ENCODE assay signal across 28 cellular contexts in genomic region chr5:112793201-112793600, GRCh38. TPM values are rescaled to one million over a fixed set of nuclear protein-coding genes. Genes with fewer than 3 reads are reported as not detected.
DNase-seq lines count a peak whose midpoint lies in the region; FAIRE-seq and TF ChIP-seq lines count a peak whose summit lies in the region.
"Had no signal": no experiment of that assay in that cellular context is flagged by ENCODE, and none has a peak within 500 bp of the region (broad histone marks: within the 10 kb centered on the region; RNA-seq: fewer than 3 reads in every experiment).

No MANE protein-coding gene starts in this region.

- no peak overlapping the region for H3K4me3 Mint-ChIP-seq in CD4-positive, alpha-beta memory T cell
- no peak overlapping the region for H3K4me3 Mint-ChIP-seq in mesothelial cell of epicardium
- H3K4me3 Mint-ChIP-seq: CD4-positive, alpha-beta T cell; stimulated activated naive CD8-positive, alpha-beta T cell treated with anti-CD3 and anti-CD28 coated beads, Interleukin-15, Interleukin-2, amounts not matched to agents 100 ng/mL and 50 ng/mL, for 24 hours had no signal

- no peak overlapping the region for H3K4me2 ChIP-seq in Karpas-422 (ENCODE audit: low read depth, low read length, poor library complexity, severe bottlenecking)
- H3K4me2 ChIP-seq: smooth muscle cell had no signal

- FAIRE-seq in urothelium cell line (lab: Jason Lieb, UNC): no peak
- FAIRE-seq: endothelial cell of umbilical vein, K562 had no signal

- H3K79me2 ChIP-seq in Karpas-422 (ENCODE audit: low read length): peaks cover 30% of the 10 kb centered on the region
- H3K79me2 ChIP-seq: parathyroid adenoma had no signal

- no peak overlapping the region for H3K9ac ChIP-seq in Karpas-422 (ENCODE audit: low read length)
- H3K9ac ChIP-seq: parathyroid adenoma had no signal

- TF ChIP-seq EP300 in ovary (IDR thresholded peaks at IDR 0.05): no peak

- peaks cover 44 to 50% of the 10 kb centered on the region in 2 donors for H3K36me3 Mint-ChIP-seq in CD4-positive, alpha-beta memory T cell
- peaks cover 39% of the 10 kb centered on the region for H3K36me3 Mint-ChIP-seq in mesothelial cell of epicardium

- H3K27me3 ChIP-seq in CD4-positive, alpha-beta memory T cell (ENCODE audit: insufficient read depth, low read length): no peaks in the 10 kb centered on the region
- H3K27me3 ChIP-seq in Karpas-422 (ENCODE audit: low read length) (no peaks in the 10 kb centered on the region), ovary (no peaks in the 10 kb centered on the region)
- H3K27me3 ChIP-seq: heart right ventricle, right atrium auricular region, SJSA1, thyroid gland had no signal

- CTCF ChIA-PET in CD4-positive, alpha-beta memory T cell (lab: Charles Lee; ENCODE audit: partially characterized antibody): interaction anchor here (1.3 to 1.4 kb wide), 2 partner anchors 10 to 241 kb away, joined by 4 to 5 read pairs; no protein-coding TSS in a partner anchor
- CTCF ChIA-PET in HEK293T (lab: Yijun Ruan, JAX): no interaction called here

- POLR2A ChIA-PET in CD4-positive, alpha-beta memory T cell (lab: Charles Lee; ENCODE audit: partially characterized antibody): no interaction called here
- POLR2A ChIA-PET in HEK293T (lab: Yijun Ruan, JAX): no interaction called here

- no peaks in the 10 kb centered on the region for H3K9me2 ChIP-seq in Karpas-422 (replicated peaks; ENCODE audit: insufficient read depth, low read length)

- no peak overlapping the region for H3K27ac ChIP-seq in CD4-positive, alpha-beta memory T cell (ENCODE audit: low read depth, low read length)
- peak overlapping the region; percentile 95 for H3K27ac ChIP-seq in Karpas-422 (ENCODE audit: low read length)
- H3K27ac ChIP-seq in ovary: no peak overlapping the region
- H3K27ac ChIP-seq: lower lobe of right lung, parathyroid adenoma, SJSA1, thyroid gland had no signal

- H3K4me1 ChIP-seq in CD4-positive, alpha-beta memory T cell (ENCODE audit: insufficient read depth, low read length): no peaks in the 10 kb centered on the region
- H3K4me1 ChIP-seq in Karpas-422 (ENCODE audit: low read length) (peaks cover 55% of the 10 kb centered on the region), ovary (ENCODE audit: insufficient read depth) (no peaks in the 10 kb centered on the region)
- H3K4me1 ChIP-seq: lower lobe of right lung, parathyroid adenoma, right atrium auricular region, SJSA1, thyroid gland had no signal

- no peaks in the 10 kb centered on the region for H4K20me1 ChIP-seq in Karpas-422 (ENCODE audit: insufficient read depth, low read depth, low read length)

- no peaks in the 10 kb centered on the region for H3K9me3 Mint-ChIP-seq in CD4-positive, alpha-beta memory T cell
- H3K9me3 Mint-ChIP-seq in mesothelial cell of epicardium: peaks cover 3% of the 10 kb centered on the region
- H3K9me3 Mint-ChIP-seq: activated naive CD4-positive, alpha-beta T cell treated with anti-CD3 and anti-CD28 coated beads, Interleukin-2, amount 50 U/mL, for 72 hours; CD4-positive, alpha-beta T cell; stimulated activated naive CD8-positive, alpha-beta T cell treated with anti-CD3 and anti-CD28 coated beads, Interleukin-15, Interleukin-2, amounts not matched to agents 100 ng/mL and 50 ng/mL, for 24 hours had no signal

- H3K36me3 ChIP-seq in CD4-positive, alpha-beta memory T cell (ENCODE audit: insufficient read depth, low read length): peaks cover 15% of the 10 kb centered on the region
- peaks cover 63% of the 10 kb centered on the region for H3K36me3 ChIP-seq in Karpas-422 (ENCODE audit: insufficient read depth, low read length)
- H3K36me3 ChIP-seq in ovary: no peaks in the 10 kb centered on the region

- no peak overlapping the region for H3K4me3 ChIP-seq in CD4-positive, alpha-beta memory T cell (ENCODE audit: low read length in 2 of 2)
- H3K4me3 ChIP-seq in Karpas-422 (ENCODE audit: low read length) (no peak overlapping the region), choroid plexus epithelial cell (ENCODE audit: low read depth, low read length) (no peak overlapping the region), ovary (no peak overlapping the region)
- H3K4me3 ChIP-seq: heart right ventricle, K562, lower lobe of right lung, right atrium auricular region, SJSA1, smooth muscle cell, thyroid gland had no signal

- no peak for DNase-seq in CD4-positive, alpha-beta memory T cell
- DNase-seq in Karpas-422 (no peak), choroid plexus epithelial cell (ENCODE audit: low read depth) (peak; percentile 55), mesothelial cell of epicardium (ENCODE audit: low spot score in 2 of 2, unreplicated experiment in 2 of 2) (no peak), ovary (no peak), HuH-7.5 (ENCODE audit: low spot score) (no peak), urothelium cell line (ENCODE audit: low spot score) (no peak), HEK293T (ENCODE audit: extremely low spot score) (no peak)
- DNase-seq: activated CD4-positive, alpha-beta T cell treated with anti-CD3 and anti-CD28 coated beads for 4 hours; aorta; CD4-positive, alpha-beta T cell; H7; heart right ventricle; lower lobe of right lung; NCI-H1092; NCI-H1694; NCI-H446 treated with DMSO at 0.1 percent for 48 hours; NCI-H82; T-helper 9 cell; thyroid gland had no signal

- TF ChIP-seq CTCF in choroid plexus epithelial cell (conservative IDR thresholded peaks at IDR 0.05; ENCODE audit: low read depth, low read length): no peak
- no peak for TF ChIP-seq CTCF in mesothelial cell of epicardium (IDR thresholded peaks at IDR 0.05; ENCODE audit: unreplicated experiment)
- no peak for TF ChIP-seq CTCF in ovary (IDR thresholded peaks at IDR 0.05)

- H3K27ac Mint-ChIP-seq in CD4-positive, alpha-beta memory T cell: peak overlapping the region in 4 of 7 donors; percentile 9 to 56 (median 23)
- peak overlapping the region; percentile 66 for H3K27ac Mint-ChIP-seq in mesothelial cell of epicardium
- H3K27ac Mint-ChIP-seq: CD4-positive, alpha-beta T cell; stimulated activated naive CD8-positive, alpha-beta T cell treated with anti-CD3 and anti-CD28 coated beads, Interleukin-15, Interleukin-2, amounts not matched to agents 100 ng/mL and 50 ng/mL, for 24 hours had no signal

- peaks cover 0 to 6% (median 2%) of the 10 kb centered on the region in 4 donors for H3K4me1 Mint-ChIP-seq in CD4-positive, alpha-beta memory T cell
- peaks cover 2% of the 10 kb centered on the region for H3K4me1 Mint-ChIP-seq in mesothelial cell of epicardium

- 80 to 89% (median 88%) methylated on average over 2 of the region's 2 CpGs for WGBS in ovary, 3 donors

- H2AFZ ChIP-seq in Karpas-422 (ENCODE audit: low read length): no peak overlapping the region
- H2AFZ ChIP-seq: parathyroid adenoma had no signal

- TF ChIP-seq POLR2A in ovary (IDR thresholded peaks at IDR 0.05): no peak

- intact Hi-C loops in CD4-positive, alpha-beta memory T cell (cut with micrococcal nuclease): no loop called here
- intact Hi-C loops in ovary (cut with DNase I): no loop called here

- H3K27me3 Mint-ChIP-seq in CD4-positive, alpha-beta memory T cell: no peaks in the 10 kb centered on the region
- no peaks in the 10 kb centered on the region for H3K27me3 Mint-ChIP-seq in mesothelial cell of epicardium (ENCODE audit: low read depth)
- H3K27me3 Mint-ChIP-seq: CD4-positive, alpha-beta T cell; stimulated activated naive CD8-positive, alpha-beta T cell treated with anti-CD3 and anti-CD28 coated beads, Interleukin-15, Interleukin-2, amounts not matched to agents 100 ng/mL and 50 ng/mL, for 24 hours had no signal

- no peaks in the 10 kb centered on the region for H3K9me3 ChIP-seq in CD4-positive, alpha-beta memory T cell (ENCODE audit: control insufficient read depth in 1 of 2, low read length in 2 of 2)
- H3K9me3 ChIP-seq in Karpas-422 (ENCODE audit: low read length) (no peaks in the 10 kb centered on the region), ovary (no peaks in the 10 kb centered on the region)
- H3K9me3 ChIP-seq: heart right ventricle, lower lobe of right lung, right atrium auricular region, SJSA1, thyroid gland had no signal

TF ChIP-seq in HEK293T, 16 proteins besides CTCF, POLR2A, EP300 and RAD21:
- TF ChIP-seq CTBP1 (IDR thresholded peaks at IDR 0.05; ENCODE audit: borderline replicate concordance): no peak
- no peak for TF ChIP-seq LEF1 (IDR thresholded peaks at IDR 0.05; ENCODE audit: borderline replicate concordance)

RNA-seq across cellular contexts. Expression of gene APC, which starts 55.5 kb away (rescaled TPM):
- total RNA-seq in CD4-positive, alpha-beta memory T cell: 10 to 100 TPM; 40.5 to 44.5 TPM
- polyA plus RNA-seq in CD4-positive, alpha-beta memory T cell: 10 to 100 TPM in 1 of 2 donors, 1 to 10 TPM in 1; 4.4 to 23.0 TPM
- total RNA-seq in Karpas-422 (2014; rRNA removed; shearing (Covaris generic); ENCODE audit: low replicate concordance): 76.8 and 103 TPM in 2 replicates
- 53.7 to 56.3 TPM (median 54.6 TPM) in 3 replicates for total RNA-seq in mesothelial cell of epicardium
- total RNA-seq in ovary: 10 to 100 TPM; 32.8 to 44.6 (median 35.4) TPM
- polyA plus RNA-seq in ovary: 1 to 10 TPM; 5.1 to 9.6 TPM
